Comparison of ENCODE assay signal across 1 cellular context in the genomic region with DNA sequence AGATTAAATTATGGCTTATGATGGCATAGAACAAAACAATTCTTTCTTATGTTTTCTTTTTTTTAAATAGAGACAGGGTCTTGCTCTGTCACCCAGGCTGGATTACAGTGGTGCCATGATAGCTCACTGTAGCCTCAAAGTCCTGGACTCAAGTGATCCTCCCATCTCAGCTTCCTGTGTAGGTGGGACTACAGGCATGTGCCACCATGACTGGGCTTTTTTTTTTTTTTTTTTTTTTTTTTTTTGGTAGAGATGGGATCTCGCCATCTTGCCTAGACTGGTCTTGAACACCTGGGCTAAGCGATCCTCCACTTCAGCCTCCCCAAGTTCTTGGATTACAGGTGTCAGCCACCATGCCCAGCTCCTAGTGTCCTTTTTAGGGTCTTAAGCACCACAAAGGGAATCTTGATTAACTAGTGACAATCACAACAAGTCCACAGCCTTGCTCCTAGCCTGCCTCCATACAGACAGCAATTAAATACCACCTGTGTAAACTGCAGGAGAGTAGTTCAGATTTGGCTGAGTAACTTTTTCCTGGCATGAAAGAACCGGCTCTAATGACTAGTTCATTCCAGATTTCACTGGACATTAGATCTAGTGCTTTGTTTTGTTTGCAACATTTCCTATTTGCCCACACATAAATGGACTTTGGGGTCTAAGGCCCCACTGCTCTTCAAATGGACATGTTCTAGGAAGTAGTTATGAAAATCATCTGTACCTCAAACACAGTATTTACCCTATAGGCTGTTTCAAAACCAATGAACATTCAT.
TF ChIP-seq lines count a peak whose summit lies in the region.

No MANE protein-coding gene starts in this region.

TF ChIP-seq in K562, 482 proteins besides CTCF, POLR2A, EP300 and RAD21 (continued from another document):
- TF ChIP-seq, protein P1, sequence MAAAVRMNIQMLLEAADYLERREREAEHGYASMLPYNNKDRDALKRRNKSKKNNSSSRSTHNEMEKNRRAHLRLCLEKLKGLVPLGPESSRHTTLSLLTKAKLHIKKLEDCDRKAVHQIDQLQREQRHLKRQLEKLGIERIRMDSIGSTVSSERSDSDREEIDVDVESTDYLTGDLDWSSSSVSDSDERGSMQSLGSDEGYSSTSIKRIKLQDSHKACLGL (CRISPR knock-in tag; IDR thresholded peaks at IDR 0.05; ENCODE audit: borderline replicate concordance, poor library complexity, severe bottlenecking): no peak
- TF ChIP-seq ZNF217 (CRISPR knock-in tag; IDR thresholded peaks at IDR 0.05) (no peak), ELF1 (tag; IDR thresholded peaks at IDR 0.05) (no peak), ZNF165 (CRISPR knock-in tag; IDR thresholded peaks at IDR 0.05; ENCODE audit: borderline replicate concordance) (no peak), ZNF316 (IDR thresholded peaks at IDR 0.05) (peak; percentile 20; the same call in 1 of the 2 replicates), NFE2 (IDR thresholded peaks at IDR 0.05; ENCODE audit: low read depth) (peak; percentile 65), ETS2 (tag; IDR thresholded peaks at IDR 0.05; ENCODE audit: borderline replicate concordance, poor library complexity, severe bottlenecking) (no peak), BHLHE40 (IDR thresholded peaks at IDR 0.05; ENCODE audit: low read length) (0 out of 2 replicates have a peak, but pooled peaks have one; percentile 34), ZFP1 (CRISPR knock-in tag; IDR thresholded peaks at IDR 0.05) (no peak), SPI1 (IDR thresholded peaks at IDR 0.05; ENCODE audit: borderline replicate concordance, low read depth, low read length) (no peak), EHMT2 (IDR thresholded peaks at IDR 0.05) (no peak), HNRNPLL (IDR thresholded peaks at IDR 0.05; ENCODE audit: low read depth, low read length, poor library complexity, severe bottlenecking) (no peak), BDP1 (IDR thresholded peaks at IDR 0.05; ENCODE audit: insufficient read depth, insufficient read length) (no peak), EGR1 (conservative IDR thresholded peaks at IDR 0.05) (0 out of 2 replicates have a peak, but pooled peaks have one; percentile 9), SOX6 (IDR thresholded peaks at IDR 0.05) (no peak)
- TF ChIP-seq, protein P2, sequence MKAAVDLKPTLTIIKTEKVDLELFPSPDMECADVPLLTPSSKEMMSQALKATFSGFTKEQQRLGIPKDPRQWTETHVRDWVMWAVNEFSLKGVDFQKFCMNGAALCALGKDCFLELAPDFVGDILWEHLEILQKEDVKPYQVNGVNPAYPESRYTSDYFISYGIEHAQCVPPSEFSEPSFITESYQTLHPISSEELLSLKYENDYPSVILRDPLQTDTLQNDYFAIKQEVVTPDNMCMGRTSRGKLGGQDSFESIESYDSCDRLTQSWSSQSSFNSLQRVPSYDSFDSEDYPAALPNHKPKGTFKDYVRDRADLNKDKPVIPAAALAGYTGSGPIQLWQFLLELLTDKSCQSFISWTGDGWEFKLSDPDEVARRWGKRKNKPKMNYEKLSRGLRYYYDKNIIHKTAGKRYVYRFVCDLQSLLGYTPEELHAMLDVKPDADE (conservative IDR thresholded peaks at IDR 0.05; ENCODE audit: control insufficient read depth, low read depth, low read length): no peak
TF ChIP-seq in K562: peak in this region for 6.
